Comparison of ENCODE assay signal across 29 cellular contexts in genomic region chr17:2830678-2831077, GRCh38.
"Had no signal": no experiment of that assay in that cellular context is flagged by ENCODE, and none has a peak within 500 bp of the region (broad histone marks: within the 10 kb centered on the region; RNA-seq: fewer than 3 reads in every experiment).

No MANE protein-coding gene starts in this region.

- H3K27ac Mint-ChIP-seq: nephron; neural progenitor cell; progenitor cell of endocrine pancreas; stimulated activated memory B cell treated with anti-CD40 and anti-IgM and Interleukin-4, amounts not matched to agents 10 μg/mL and 1 μg/mL and 100 μg/mL, for 72 hours had no signal

- H3K4me1 Mint-ChIP-seq: nephron, neural progenitor cell had no signal

- H3K27ac ChIP-seq: neural progenitor cell, ovary, parathyroid adenoma, psoas muscle, skin epidermis, spleen, stomach, thoracic aorta, thyroid gland, tibial nerve, upper lobe of left lung, uterus had no signal

- H3K4me1 ChIP-seq: neural progenitor cell, parathyroid adenoma, psoas muscle, tibial nerve, uterus had no signal

- H3K27me3 ChIP-seq: neural progenitor cell, ovary, thyroid gland, tibial nerve, upper lobe of left lung, uterus had no signal

- H3K9me3 ChIP-seq: ovary, psoas muscle, spleen, stomach, thoracic aorta, thyroid gland, tibial nerve, upper lobe of left lung, uterus had no signal

- DNase-seq: naive thymus-derived CD4-positive, alpha-beta T cell; occipital lobe; ovary; posterior cingulate gyrus; psoas muscle; right cardiac atrium; spleen; stimulated activated CD4-positive, alpha-beta T cell treated with anti-CD3 and anti-CD28 coated beads, Interleukin-12 subunit alpha, Interleukin-12 subunit beta, amount 100 ng/mL, for 4 hours; stimulated activated CD4-positive, alpha-beta T cell treated with anti-CD3 and anti-CD28 coated beads, Interleukin-1b, Interleukin-23, amount 100 ng/mL, for 48 hours; stimulated activated CD4-positive, alpha-beta T cell treated with anti-CD3 and anti-CD28 coated beads, Interleukin-4, amount 100 ng/mL, for 1 hour; stimulated activated CD4-positive, alpha-beta T cell treated with anti-CD3 and anti-CD28 coated beads, Interleukin-4, amount 100 ng/mL, for 4 hours; stimulated activated CD8-positive, alpha-beta memory T cell treated with anti-CD3 and anti-CD28 coated beads, Interleukin-4, amount 100 ng/mL, for 48 hours; stimulated activated naive CD4-positive, alpha-beta T cell; stimulated activated naive CD8-positive, alpha-beta T cell treated with anti-CD3 and anti-CD28 coated beads, Interleukin-15, Interleukin-2, amounts not matched to agents 100 U/mL and 50 U/mL, for 24 hours; stomach; thyroid gland; trophoblast cell; upper lobe of left lung; uterus had no signal

- H3K4me3 ChIP-seq: neural progenitor cell, ovary, psoas muscle, skin epidermis, smooth muscle cell, spleen, stomach, thoracic aorta, thyroid gland, tibial nerve, upper lobe of left lung, uterus had no signal

- H3K36me3 Mint-ChIP-seq: neural progenitor cell had no signal

- ATAC-seq: naive thymus-derived CD4-positive, alpha-beta T cell; psoas muscle; right cardiac atrium; sciatic nerve; stimulated activated memory B cell treated with anti-CD40 and anti-IgM and Interleukin-4, amounts not matched to agents 10 μg/mL and 1 μg/mL and 100 μg/mL, for 72 hours; stimulated activated naive CD8-positive, alpha-beta T cell treated with anti-CD3 and anti-CD28 coated beads, Interleukin-15, Interleukin-2, amounts not matched to agents 100 U/mL and 50 U/mL, for 24 hours had no signal

- H3K4me3 Mint-ChIP-seq: naive thymus-derived CD4-positive, alpha-beta T cell; nephron; neural progenitor cell; stimulated activated memory B cell treated with anti-CD40 and anti-IgM and Interleukin-4, amounts not matched to agents 10 μg/mL and 1 μg/mL and 100 μg/mL, for 72 hours had no signal

- H3K36me3 ChIP-seq: neural progenitor cell, ovary, spleen, stomach, thoracic aorta, thyroid gland, tibial nerve, upper lobe of left lung, uterus had no signal

- H3K9me3 Mint-ChIP-seq: nephron; neural progenitor cell; stimulated activated memory B cell treated with anti-CD40 and anti-IgM and Interleukin-4, amounts not matched to agents 10 μg/mL and 1 μg/mL and 100 μg/mL, for 72 hours had no signal
